Comparison of ENCODE assay signal across 9 cellular contexts in the genomic region with DNA sequence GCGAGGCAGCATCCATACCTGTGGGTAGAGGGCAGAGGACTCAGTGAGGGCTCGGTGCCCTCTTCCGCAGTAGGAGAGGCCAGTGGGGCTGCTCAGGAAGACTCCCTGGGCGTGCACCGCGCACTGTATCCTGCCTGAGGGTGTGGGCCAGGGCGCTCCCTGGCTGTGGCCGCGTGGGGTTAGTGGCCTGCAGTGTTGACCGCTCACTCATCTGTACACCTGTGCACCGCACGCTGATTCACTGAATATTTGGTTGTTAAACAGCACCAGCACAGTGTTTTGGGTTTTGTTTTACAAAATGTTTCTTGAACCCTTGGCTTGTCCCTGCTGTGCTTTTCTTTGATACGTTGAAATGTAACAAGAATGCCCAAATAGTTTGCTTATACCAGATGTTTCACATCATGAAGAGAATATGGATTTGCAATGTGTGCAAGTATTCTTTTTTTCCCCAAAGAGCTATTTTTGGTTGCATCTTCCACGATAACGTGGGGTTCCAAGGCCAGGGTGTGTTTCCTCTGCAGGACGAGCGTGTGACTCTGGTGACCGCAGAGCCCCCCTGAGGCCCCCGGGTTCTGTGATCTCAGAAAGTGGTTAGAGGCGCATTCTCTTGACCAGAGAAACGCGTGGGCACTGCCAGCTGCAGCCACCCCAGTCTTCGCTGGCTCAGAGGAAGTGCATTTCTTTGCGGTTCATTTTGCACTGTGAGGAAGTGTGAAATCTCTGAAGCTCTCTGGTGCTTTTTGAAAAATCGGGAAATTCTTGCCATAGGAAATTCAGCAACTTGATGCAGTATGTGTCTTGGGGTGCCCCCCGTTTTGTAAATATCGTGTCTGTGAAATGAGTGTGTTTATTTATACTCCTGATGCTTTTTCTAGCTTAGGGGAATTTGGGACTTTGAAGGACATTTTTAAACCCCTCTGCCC. TPM values are rescaled to one million over a fixed set of nuclear protein-coding genes. Genes with fewer than 3 reads are reported as not detected.
DNase-seq lines count a peak whose midpoint lies in the region; ATAC-seq and TF ChIP-seq lines count a peak whose summit lies in the region.
"Had no signal": no experiment of that assay in that cellular context is flagged by ENCODE, and none has a peak within 500 bp of the region (broad histone marks: within the 10 kb centered on the region; RNA-seq: fewer than 3 reads in every experiment).

No MANE protein-coding gene starts in this region.

- DNase-seq in BJ (ENCODE audit: low read depth) (peak; percentile 71), middle frontal gyrus (ENCODE audit: extremely low spot score, low spot score) (peak; percentile 18), stomach (no peak), NCI-H345 treated with DMSO at 0.1 percent for 48 hours (lab: John Stamatoyannopoulos, UW; ENCODE audit: unreplicated experiment) (no peak)
- peak; percentile 61 for DNase-seq in activated CD8-positive, alpha-beta memory T cell treated with anti-CD3 and anti-CD28 coated beads, Interleukin-2, amount 50 U/mL, for 48 hours
- no peak for DNase-seq in activated CD4-positive, alpha-beta T cell treated with anti-CD3 and anti-CD28 coated beads for 4 hours

- POLR2A ChIA-PET in BJ (lab: Charles Lee): interaction anchor here (0.6 to 0.8 kb wide), 2 partner anchors 25 to 27 kb away, joined by 3 read pairs; no protein-coding TSS in a partner anchor

- H3K36me3 ChIP-seq in BJ (ENCODE audit: control insufficient read depth, insufficient read depth, low read length) (peaks cover 8% of the 10 kb centered on the region), stomach (no peaks in the 10 kb centered on the region)
- H3K36me3 ChIP-seq: breast epithelium had no signal

- peaks cover 5 to 25% (median 6%) of the 10 kb centered on the region in 4 donors for H3K4me1 ChIP-seq in stomach
- H3K4me1 ChIP-seq: breast epithelium had no signal

- TF ChIP-seq CTCF in BJ (IDR thresholded peaks at IDR 0.05; ENCODE audit: insufficient read depth, low read depth, low read length) (no peak), stomach (IDR thresholded peaks at IDR 0.05) (no peak)

- no peak for TF ChIP-seq POLR2A in stomach (IDR thresholded peaks at IDR 0.05)

- H3K27me3 ChIP-seq in BJ (ENCODE audit: control insufficient read depth, insufficient read depth, low read length): no peaks in the 10 kb centered on the region
- peaks cover 0 to 27% (median 5%) of the 10 kb centered on the region in 3 donors for H3K27me3 ChIP-seq in stomach
- H3K27me3 ChIP-seq: breast epithelium had no signal

- WGBS in stomach, 5 donors: 49 to 73% (median 68%) methylated on average over 25 to 27 of the region's 27 CpGs

- peaks cover 0 to 26% (median 8%) of the 10 kb centered on the region in 4 donors for H3K9me3 ChIP-seq in stomach

- no peak overlapping the region for H3K27ac ChIP-seq in stomach
- H3K27ac ChIP-seq: breast epithelium had no signal

- H3K4me3 ChIP-seq in BJ (ENCODE audit: low read depth, low read length) (no peak overlapping the region), stomach (no peak overlapping the region)
- H3K4me3 ChIP-seq: breast epithelium had no signal

- TF ChIP-seq EP300 in stomach (IDR thresholded peaks at IDR 0.05): no peak

- intact Hi-C loops in stomach (cut with DNase I; ENCODE audit: low total_unique reads): no loop called here

- CTCF ChIA-PET in BJ (lab: Yijun Ruan, JAX): interaction anchor here (0.7 to 1.7 kb wide), 8 partner anchors 8 to 67 kb away, joined by 3 to 7 read pairs (median 4); partner anchors contain the start of gene AHRR

- peak; percentile 53 for ATAC-seq in GM19324 (IDR thresholded peaks at IDR 0.05; ENCODE audit: low FRiP score, unreplicated experiment)
- ATAC-seq in HG03354 (IDR thresholded peaks at IDR 0.05; ENCODE audit: poor library complexity, severe bottlenecking, unreplicated experiment): peak; percentile 68

RNA-seq across cellular contexts. Expression of gene AHRR, which starts 46.9 kb away (rescaled TPM):
- polyA plus RNA-seq in BJ (2011; rRNA removed): 25.2 and 36.4 TPM in 2 replicates
- 26.4 and 28.5 TPM in 2 replicates for polyA minus RNA-seq in BJ (2011; rRNA and poly(A)+ RNA removed)
- total RNA-seq in stomach: 10 to 100 TPM in 1 of 5 donors, 1 to 10 TPM in 2, under 1 TPM in 1, not detected in 1; 0.92 to 47.8 (median 1.3) TPM
- polyA plus RNA-seq in stomach: 1 to 10 TPM in 1 of 3 donors, under 1 TPM in 2; 0.63 to 1.1 (median 0.93) TPM

Comparison
In these comparisons a context has a peak if more than half of its experiments do, and no peak if none do; other contexts are left out.
1. DNase-seq: peak in BJ (single experiment), activated CD8-positive, alpha-beta memory T cell treated with anti-CD3 and anti-CD28 coated beads, Interleukin-2, amount 50 U/mL, for 48 hours (single experiment) and middle frontal gyrus (single experiment); none in stomach (single experiment), activated CD4-positive, alpha-beta T cell treated with anti-CD3 and anti-CD28 coated beads for 4 hours (0 of 2) and NCI-H345 treated with DMSO at 0.1 percent for 48 hours (single experiment).
2. RNA of gene AHRR, which starts 46.9 kb away (polyA plus RNA-seq): 25.2 to 36.4 TPM in BJ; 0.63 to 1.1 TPM in stomach; every median in the first group is over 10 times any median in the second.